Comparison of ENCODE assay signal across 16 cellular contexts in genomic region chr2:235749121-235749780, GRCh38.
DNase-seq lines count a peak whose midpoint lies in the region; TF ChIP-seq lines count a peak whose summit lies in the region.
"Had no signal": no experiment of that assay in that cellular context is flagged by ENCODE, and none has a peak within 500 bp of the region (broad histone marks: within the 10 kb centered on the region; RNA-seq: fewer than 3 reads in every experiment).

No MANE protein-coding gene starts in this region.

- H3K4me3 Mint-ChIP-seq in Calu3 (ENCODE audit: low read depth, unreplicated experiment): no peak overlapping the region
- H3K4me3 Mint-ChIP-seq: activated naive CD4-positive, alpha-beta T cell treated with anti-CD3 and anti-CD28 coated beads, Interleukin-2, amount 50 U/mL, for 24 hours; CD4-positive, CD25-positive, alpha-beta regulatory T cell had no signal

- CTCF ChIA-PET in Calu3 (lab: Charles Lee): interaction anchor here (0.6 to 0.7 kb wide), 2 partner anchors 10 to 56 kb away, joined by 3 to 9 read pairs; no protein-coding TSS in a partner anchor

- TF ChIP-seq CTCF in fibroblast of villous mesenchyme (IDR thresholded peaks at IDR 0.05; ENCODE audit: insufficient read depth, low read depth, low read length) (no peak), Calu3 (IDR thresholded peaks at IDR 0.05; ENCODE audit: unreplicated experiment) (no peak)

- H3K9me3 Mint-ChIP-seq in Calu3 (ENCODE audit: low read depth, unreplicated experiment): no peaks in the 10 kb centered on the region
- H3K9me3 Mint-ChIP-seq: activated naive CD4-positive, alpha-beta T cell treated with anti-CD3 and anti-CD28 coated beads, Interleukin-2, amount 50 U/mL, for 24 hours had no signal

- no peaks in the 10 kb centered on the region for H3K27me3 Mint-ChIP-seq in Calu3 (ENCODE audit: unreplicated experiment)
- H3K27me3 Mint-ChIP-seq: CD4-positive, CD25-positive, alpha-beta regulatory T cell had no signal

- peaks cover 36% of the 10 kb centered on the region for H3K36me3 Mint-ChIP-seq in Calu3 (ENCODE audit: insufficient read depth, unreplicated experiment)
- H3K36me3 Mint-ChIP-seq: activated naive CD4-positive, alpha-beta T cell treated with anti-CD3 and anti-CD28 coated beads, Interleukin-2, amount 50 U/mL, for 24 hours; CD4-positive, CD25-positive, alpha-beta regulatory T cell had no signal

- H3K27me3 ChIP-seq in rectal smooth muscle tissue (ENCODE audit: control insufficient read depth, insufficient read depth, low read length) (no peaks in the 10 kb centered on the region), H7 (ENCODE audit: control insufficient read depth, insufficient read depth, low read length) (no peaks in the 10 kb centered on the region)
- H3K27me3 ChIP-seq: tibial artery had no signal

- DNase-seq in AG20443 (ENCODE audit: low spot score): peak; percentile 82
- DNase-seq in SK-N-MC (ENCODE audit: low read depth, low spot score): no peak
- DNase-seq in fibroblast of villous mesenchyme (ENCODE audit: low read depth): peak; percentile 66
- no peak for DNase-seq in dermis blood vessel endothelial cell
- DNase-seq in Calu3: no peak
- DNase-seq in SIG-M5 (lab: John Stamatoyannopoulos, UW): no peak
- no peak for DNase-seq in H7
- DNase-seq: activated CD4-positive, CD25-positive, alpha-beta regulatory T cell treated with anti-CD3 and anti-CD28 coated beads, Interleukin-2, amount 50 U/mL, for 72 hours; CD4-positive, CD25-positive, alpha-beta regulatory T cell; cerebellar nuclear complex; NCI-H1048; NCI-H446; SW 1271; tibial artery had no signal

- H3K27ac Mint-ChIP-seq in Calu3 (ENCODE audit: unreplicated experiment): no peak overlapping the region
- H3K27ac Mint-ChIP-seq: activated naive CD4-positive, alpha-beta T cell treated with anti-CD3 and anti-CD28 coated beads, Interleukin-2, amount 50 U/mL, for 24 hours; CD4-positive, CD25-positive, alpha-beta regulatory T cell had no signal

- H3K4me1 ChIP-seq in rectal smooth muscle tissue (ENCODE audit: control insufficient read depth, insufficient read depth, low read length): peaks cover 4% of the 10 kb centered on the region

- BruUV-seq in Calu3 (replicated peaks; lab: Mats Ljungman, UMichigan): no TSS peak

- 0 out of 2 replicates have a peak overlapping the region, but pooled peaks have one; percentile 67 for H3K27ac ChIP-seq in SK-N-MC
- peak overlapping the region; percentile 40 for H3K27ac ChIP-seq in rectal smooth muscle tissue (ENCODE audit: low read depth, low read length)
- H3K27ac ChIP-seq: tibial artery had no signal

- H3K4me1 Mint-ChIP-seq in Calu3 (ENCODE audit: low read depth, unreplicated experiment): peaks cover 11% of the 10 kb centered on the region
- H3K4me1 Mint-ChIP-seq: activated naive CD4-positive, alpha-beta T cell treated with anti-CD3 and anti-CD28 coated beads, Interleukin-2, amount 50 U/mL, for 24 hours; CD4-positive, CD25-positive, alpha-beta regulatory T cell had no signal

- no peaks in the 10 kb centered on the region for H3K9me3 ChIP-seq in SK-N-MC (ENCODE audit: low read depth, low read length)
- H3K9me3 ChIP-seq: tibial artery had no signal

- H3K4me3 ChIP-seq in SK-N-MC (no peak overlapping the region), fibroblast of villous mesenchyme (ENCODE audit: low read depth, low read length) (no peak overlapping the region), rectal smooth muscle tissue (ENCODE audit: low read length) (no peak overlapping the region), H7 (ENCODE audit: insufficient read depth, low read depth, low read length) (no peak overlapping the region)
- H3K4me3 ChIP-seq: tibial artery had no signal

- H3K9ac ChIP-seq in SK-N-MC (ENCODE audit: insufficient read length) (no peak overlapping the region), rectal smooth muscle tissue (ENCODE audit: low read length) (no peak overlapping the region)

- intact Hi-C loops in Calu3 (cut with micrococcal nuclease; ENCODE audit: unreplicated experiment): no loop called here

- H3K36me3 ChIP-seq in SK-N-MC (ENCODE audit: insufficient read depth, low read length) (peaks cover 24% of the 10 kb centered on the region), rectal smooth muscle tissue (ENCODE audit: control insufficient read depth, insufficient read depth, low read length) (peaks cover 12% of the 10 kb centered on the region), H7 (replicated peaks; ENCODE audit: control insufficient read depth, insufficient read depth, low read length) (no peaks in the 10 kb centered on the region; the same call in 1 of the 2 replicates)

Comparison
In these comparisons a context has a peak if more than half of its experiments do, and no peak if none do; other contexts are left out.
1. DNase-seq: peak in AG20443 (single experiment) and fibroblast of villous mesenchyme (single experiment); none in SK-N-MC (single experiment), dermis blood vessel endothelial cell (single experiment), Calu3 (single experiment), SIG-M5 (single experiment) and H7 (single experiment).